Comparison of ENCODE assay signal across 8 cellular contexts in genomic region chr9:127311239-127311741, GRCh38. TPM values are rescaled to one million over a fixed set of nuclear protein-coding genes. Genes with fewer than 3 reads are reported as not detected.
DNase-seq lines count a peak whose midpoint lies in the region; ATAC-seq, FAIRE-seq and TF ChIP-seq lines count a peak whose summit lies in the region.

No MANE protein-coding gene starts in this region.

- peak; percentile 87 for ATAC-seq in PC-3
- peak; percentile 77 for ATAC-seq in mucosa of descending colon
- no peak for ATAC-seq in GM19452 (IDR thresholded peaks at IDR 0.05; ENCODE audit: unreplicated experiment)
- ATAC-seq in HG03108 (IDR thresholded peaks at IDR 0.05; ENCODE audit: unreplicated experiment): no peak

- BruUV-seq in PC-3 (replicated peaks; lab: Mats Ljungman, UMichigan): no TSS peak

- CTCF ChIA-PET in PC-3 (lab: Charles Lee): interaction anchor here (0.6 kb wide), 1 partner anchor 85 kb away, joined by 3 read pairs; the partner anchor contains the start of gene SLC2A8

- peaks cover 35% of the 10 kb centered on the region for H3K4me1 ChIP-seq in PC-3 (ENCODE audit: insufficient read depth, low read length)
- H3K4me1 ChIP-seq in mucosa of descending colon (ENCODE audit: low read depth): no peaks in the 10 kb centered on the region

- H3F3A ChIP-seq in PC-3 (ENCODE audit: low read length, unreplicated experiment): no peaks in the 10 kb centered on the region

- H3K27me3 ChIP-seq in PC-3 (ENCODE audit: low read length): no peaks in the 10 kb centered on the region

- H3K9me2 ChIP-seq in PC-3 (replicated peaks; ENCODE audit: low read length): no peaks in the 10 kb centered on the region

- H3K36me3 ChIP-seq in PC-3 (ENCODE audit: low read depth, low read length) (no peaks in the 10 kb centered on the region), mucosa of descending colon (ENCODE audit: low read depth) (no peaks in the 10 kb centered on the region)

- TF ChIP-seq CTCF in PC-3 (conservative IDR thresholded peaks at IDR 0.05; ENCODE audit: low read depth, low read length): peak; percentile 67
- peak; percentile 55 for TF ChIP-seq CTCF in choroid plexus epithelial cell (conservative IDR thresholded peaks at IDR 0.05; ENCODE audit: low read depth, low read length)
- no peak for TF ChIP-seq CTCF in mucosa of descending colon (IDR thresholded peaks at IDR 0.05)

- H3K4me2 ChIP-seq in PC-3 (ENCODE audit: low read length): peak overlapping the region; percentile 51

- no peak overlapping the region for H3K9ac ChIP-seq in PC-3 (ENCODE audit: low read length)

- intact Hi-C loops in PC-3 (cut with micrococcal nuclease) (no loop called here), mucosa of descending colon (cut with DNase I, micrococcal nuclease) (no loop called here)

- no peaks in the 10 kb centered on the region for H3K79me2 ChIP-seq in PC-3 (ENCODE audit: low read length)

- POLR2A ChIA-PET in PC-3 (lab: Charles Lee; ENCODE audit: unreplicated experiment): no interaction called here

- no peaks in the 10 kb centered on the region for H4K20me1 ChIP-seq in PC-3 (ENCODE audit: low read length)

- 0 out of 2 replicates have a peak overlapping the region, but pooled peaks have one; percentile 19 for H3K4me3 ChIP-seq in PC-3 (ENCODE audit: low read length)
- H3K4me3 ChIP-seq in choroid plexus epithelial cell (ENCODE audit: low read depth, low read length): no peak overlapping the region
- no peak overlapping the region for H3K4me3 ChIP-seq in mucosa of descending colon

- FAIRE-seq in urothelium cell line (lab: Jason Lieb, UNC): no peak

- DNase-seq in activated T-cell treated with anti-CD3 and anti-CD28 coated beads for 24 hours (ENCODE audit: low read depth) (peak; percentile 2), PC-3 (peak; percentile 86), choroid plexus epithelial cell (ENCODE audit: low read depth) (peak; percentile 74), mucosa of descending colon (peak in 1 of 3 donors; percentile 70), urothelium cell line (ENCODE audit: low spot score) (peak; percentile 18)
- DNase-seq in activated T-cell treated with anti-CD3 and anti-CD28 coated beads, Interleukin-2, amount 50 U/mL, for 1 hour: no peak

- H3K9me3 ChIP-seq in PC-3 (ENCODE audit: low read length) (no peaks in the 10 kb centered on the region), mucosa of descending colon (no peaks in the 10 kb centered on the region)

- H2AFZ ChIP-seq in PC-3 (ENCODE audit: low read length): peak overlapping the region; percentile 40; the same call in 1 of the 2 replicates

- peak overlapping the region; percentile 57 for H3K27ac ChIP-seq in PC-3 (ENCODE audit: low read length)

RNA-seq across cellular contexts. Expression of gene GARNL3, which starts 46.7 kb away (rescaled TPM):
- total RNA-seq in PC-3 (2014; rRNA removed): 15.2 and 15.5 TPM in 2 replicates
- total RNA-seq in mucosa of descending colon: 10 to 100 TPM in 1 of 3 donors, 1 to 10 TPM in 2; 5.4 to 14.2 (median 8.6) TPM

Comparison
In these comparisons a context has a peak if more than half of its experiments do, and no peak if none do; other contexts are left out.
1. ATAC-seq: peak in PC-3 (single experiment) and mucosa of descending colon (single experiment); none in GM19452 (single experiment) and HG03108 (single experiment).